Comparison of ENCODE assay signal across 21 cellular contexts in genomic region chr15:43941071-43941470, GRCh38.
DNase-seq lines count a peak whose midpoint lies in the region; ATAC-seq, FAIRE-seq and TF ChIP-seq lines count a peak whose summit lies in the region.
"Had no signal": no experiment of that assay in that cellular context is flagged by ENCODE, and none has a peak within 500 bp of the region (broad histone marks: within the 10 kb centered on the region; RNA-seq: fewer than 3 reads in every experiment).

No MANE protein-coding gene starts in this region.

- H3K4me3 Mint-ChIP-seq in osteocyte (ENCODE audit: unreplicated experiment), result no peak overlapping the region
- H3K4me3 Mint-ChIP-seq: B cell; CD4-positive, CD25-positive, alpha-beta regulatory T cell; CD8-positive, alpha-beta T cell; GM23338; H9 had no signal

- TF ChIP-seq POLR2A in GM12878 (IDR thresholded peaks at IDR 0.05; ENCODE audit: low read depth, low read length), result no peak

- DNase-seq in Karpas-422 (no peak), GM12878 (ENCODE audit: low read depth, low spot score) (no peak), osteocyte (ENCODE audit: extremely low spot score, unreplicated experiment) (peak; percentile 53), substantia nigra (lab: John Stamatoyannopoulos, UW) (no peak), SKM-1 (lab: John Stamatoyannopoulos, UW; ENCODE audit: unreplicated experiment) (no peak), cortex of kidney (lab: John Stamatoyannopoulos, UW) (no peak)
- DNase-seq: Caco-2; CD4-positive, CD25-positive, alpha-beta regulatory T cell; CD8-positive, alpha-beta T cell; DMS153; DND-41; H9 had no signal

- H3K27me3 ChIP-seq in Karpas-422 (ENCODE audit: low read length) (no peaks in the 10 kb centered on the region), OCI-LY3 (ENCODE audit: low read depth, low read length) (no peaks in the 10 kb centered on the region), GM12878 (replicated peaks in 1 of 2; ENCODE audit: control insufficient read depth in 2 of 2, insufficient read depth in 2 of 2, low read length in 1 of 2) (no peaks in the 10 kb centered on the region)
- H3K27me3 ChIP-seq: BLaER1 had no signal

- H3K79me2 ChIP-seq in Karpas-422 (ENCODE audit: low read length) (no peaks in the 10 kb centered on the region), OCI-LY3 (ENCODE audit: low read length) (no peaks in the 10 kb centered on the region), GM12878 (ENCODE audit: control insufficient read depth, insufficient read depth, low read length) (no peaks in the 10 kb centered on the region)

- H3K27ac Mint-ChIP-seq in osteocyte (ENCODE audit: unreplicated experiment), result no peak overlapping the region
- H3K27ac Mint-ChIP-seq: B cell; CD4-positive, CD25-positive, alpha-beta regulatory T cell; CD8-positive, alpha-beta T cell; H9 had no signal

- TF ChIP-seq RAD21 in GM12878 (IDR thresholded peaks at IDR 0.05; ENCODE audit: insufficient read depth, low read depth, low read length), result no peak

- TF ChIP-seq CTCF in OCI-LY3 (IDR thresholded peaks at IDR 0.05; ENCODE audit: low read depth, low read length) (no peak), GM12878 (IDR thresholded peaks at IDR 0.05 in 2 of 3, conservative IDR thresholded peaks at IDR 0.05 in 1 of 3; ENCODE audit: control insufficient read depth in 2 of 3, extremely low read depth in 1 of 3, insufficient read depth in 1 of 3, low read depth in 3 of 3, low read length in 3 of 3) (no peak), osteocyte (IDR thresholded peaks at IDR 0.05) (no peak)

- intact Hi-C loops in GM12878 (cut with micrococcal nuclease; ENCODE audit: unreplicated experiment), result no loop called here

- FAIRE-seq in GM12878 (lab: Jason Lieb, UNC), result no peak
- FAIRE-seq: A204.1, G401.6 had no signal

- CTCF ChIA-PET in GM12878 (lab: Yijun Ruan, JAX), result interaction anchor here (0.6 to 2.2 kb wide), 6 partner anchors 12 to 913 kb away, joined by 3 to 20 read pairs (median 4); no protein-coding TSS in a partner anchor

- POLR2A ChIA-PET in GM12878 (lab: Charles Lee), result interaction anchor here (0.6 kb wide), 2 partner anchors 33 to 359 kb away, joined by 3 to 7 read pairs; no protein-coding TSS in a partner anchor

- H3K9me3 Mint-ChIP-seq in osteocyte (ENCODE audit: unreplicated experiment), result no peaks in the 10 kb centered on the region
- H3K9me3 Mint-ChIP-seq: CD8-positive, alpha-beta T cell; GM23338; H9 had no signal

- H3K36me3 Mint-ChIP-seq in osteocyte (ENCODE audit: unreplicated experiment), result no peaks in the 10 kb centered on the region
- H3K36me3 Mint-ChIP-seq: CD4-positive, CD25-positive, alpha-beta regulatory T cell; CD8-positive, alpha-beta T cell had no signal

- in situ Hi-C loops in GM12878 (cut with MboI), result no loop called here

- RAD21 ChIA-PET in GM12878 (lab: Charles Lee; ENCODE audit: unreplicated experiment), result interaction anchor here (1.5 kb wide), 1 partner anchor 37 kb away, joined by 5 read pairs; no protein-coding TSS in a partner anchor

- H3K4me3 ChIP-seq in Karpas-422 (ENCODE audit: low read length), result peak overlapping the region; percentile 1; the same call in 1 of the 2 replicates
- no peak overlapping the region for H3K4me3 ChIP-seq in OCI-LY3 (ENCODE audit: low read length)
- no peak overlapping the region for H3K4me3 ChIP-seq in GM12878
- H3K4me3 ChIP-seq: BLaER1, GM23338 had no signal

- H3K9me2 ChIP-seq in Karpas-422 (replicated peaks; ENCODE audit: insufficient read depth, low read length), result no peaks in the 10 kb centered on the region

- H3K4me1 Mint-ChIP-seq in osteocyte (ENCODE audit: unreplicated experiment), result no peaks in the 10 kb centered on the region
- H3K4me1 Mint-ChIP-seq: CD4-positive, CD25-positive, alpha-beta regulatory T cell had no signal

- WGBS in GM12878 (ENCODE audit: insufficient coverage, insufficient replicate concordance, low lambda C conversion rate, missing lambda C conversion rate), result 9% methylated on average over 4 of the region's 4 CpGs

- H2AFZ ChIP-seq in Karpas-422 (ENCODE audit: low read length) (no peak overlapping the region), OCI-LY3 (ENCODE audit: low read depth, low read length) (no peak overlapping the region), GM12878 (ENCODE audit: control insufficient read depth, low read depth, low read length) (no peak overlapping the region; the same call in 1 of the 2 replicates)
- H2AFZ ChIP-seq: GM23338 had no signal

- SMC1A ChIA-PET in GM12878 (lab: Charles Lee; ENCODE audit: uncharacterized antibody, unreplicated experiment), result interaction anchor here (0.6 to 1.6 kb wide), 8 partner anchors 11 to 1672 kb away, joined by 3 to 7 read pairs (median 3); no protein-coding TSS in a partner anchor

- H3K4me2 ChIP-seq in Karpas-422 (ENCODE audit: low read depth, low read length, poor library complexity, severe bottlenecking) (peak overlapping the region; percentile 62), OCI-LY3 (ENCODE audit: low read length) (peak overlapping the region; percentile 8; the same call in 1 of the 2 replicates), GM12878 (ENCODE audit: control insufficient read depth, insufficient read depth) (peak overlapping the region; percentile 55; the same call in 1 of the 2 replicates)
- H3K4me2 ChIP-seq: BLaER1, GM23338 had no signal

- no peaks in the 10 kb centered on the region for H3K9me3 ChIP-seq in Karpas-422 (ENCODE audit: low read length)
- H3K9me3 ChIP-seq in OCI-LY3 (ENCODE audit: insufficient read depth, low read length), result no peaks in the 10 kb centered on the region
- H3K9me3 ChIP-seq in GM12878 (replicated peaks; ENCODE audit: control insufficient read depth, insufficient read depth, low read length), result no peaks in the 10 kb centered on the region; the same call in 2 of the 3 replicates
- H3K9me3 ChIP-seq: BLaER1, Caco-2 had no signal

- peak overlapping the region; percentile 55 for H3K27ac ChIP-seq in Karpas-422 (ENCODE audit: low read length)
- no peak overlapping the region for H3K27ac ChIP-seq in OCI-LY3 (ENCODE audit: low read length)
- no peak overlapping the region for H3K27ac ChIP-seq in GM12878 (ENCODE audit: control insufficient read depth, insufficient read depth)
- no peak overlapping the region for H3K27ac ChIP-seq in substantia nigra (ENCODE audit: low read depth, low read length, poor library complexity, severe bottlenecking)
- H3K27ac ChIP-seq: 22Rv1, BLaER1, C4-2B had no signal

- no TSS peak for BruUV-seq in GM12878 (replicated peaks; lab: Mats Ljungman, UMichigan)

- no peak for TF ChIP-seq EP300 in GM12878 (IDR thresholded peaks at IDR 0.05; ENCODE audit: borderline replicate concordance in 1 of 2, control insufficient read depth in 1 of 2, low read depth in 2 of 2, low read length in 2 of 2)

- H3K4me1 ChIP-seq in Karpas-422 (ENCODE audit: low read length), result peaks cover 41% of the 10 kb centered on the region
- peaks cover 29% of the 10 kb centered on the region for H3K4me1 ChIP-seq in OCI-LY3 (ENCODE audit: low read length)
- H3K4me1 ChIP-seq in GM12878 (ENCODE audit: control insufficient read depth, insufficient read depth, low read length), result peaks cover 21% of the 10 kb centered on the region
- H3K4me1 ChIP-seq: BLaER1, Caco-2 had no signal

- no peaks in the 10 kb centered on the region for H3K36me3 ChIP-seq in Karpas-422 (ENCODE audit: insufficient read depth, low read length)
- H3K36me3 ChIP-seq in OCI-LY3 (replicated peaks; ENCODE audit: low read depth, low read length), result no peaks in the 10 kb centered on the region
- no peaks in the 10 kb centered on the region for H3K36me3 ChIP-seq in GM12878 (ENCODE audit: control insufficient read depth in 2 of 2, insufficient read depth in 2 of 2, low read length in 1 of 2)
- H3K36me3 ChIP-seq: BLaER1 had no signal

- H3K9ac ChIP-seq in Karpas-422 (ENCODE audit: low read length), result peak overlapping the region; percentile 9; the same call in 1 of the 2 replicates
- H3K9ac ChIP-seq in OCI-LY3 (ENCODE audit: low read length), result no peak overlapping the region
- no peak overlapping the region for H3K9ac ChIP-seq in GM12878 (ENCODE audit: control insufficient read depth, insufficient read depth, low read length)
- H3K9ac ChIP-seq: BLaER1 had no signal

- ATAC-seq in GM12878, result peak; percentile 29; the same call in 2 of the 3 replicates
- ATAC-seq: CD8-positive, alpha-beta T cell; HCT116 had no signal

- H4K20me1 ChIP-seq in Karpas-422 (ENCODE audit: insufficient read depth, low read depth, low read length), result no peaks in the 10 kb centered on the region
- H4K20me1 ChIP-seq in OCI-LY3 (ENCODE audit: insufficient read depth, low read length), result no peaks in the 10 kb centered on the region
- H4K20me1 ChIP-seq in GM12878 (ENCODE audit: control insufficient read depth, insufficient read depth), result no peaks in the 10 kb centered on the region
- H4K20me1 ChIP-seq: BLaER1 had no signal

- peaks cover 50% of the 10 kb centered on the region for H3K27me3 Mint-ChIP-seq in osteocyte (ENCODE audit: unreplicated experiment)

TF ChIP-seq in GM12878, 131 proteins besides CTCF, POLR2A, EP300 and RAD21 (continues in another document):
- TF ChIP-seq SMAD5 (IDR thresholded peaks at IDR 0.05; ENCODE audit: low read depth) (no peak), USF1 (IDR thresholded peaks at IDR 0.05; ENCODE audit: borderline replicate concordance, extremely low read length, insufficient read depth, low read depth, low read length) (no peak), NFYA (IDR thresholded peaks at IDR 0.05; ENCODE audit: borderline replicate concordance, low read depth, low read length) (no peak), EGR1 (IDR thresholded peaks at IDR 0.05; ENCODE audit: borderline replicate concordance in 1 of 2, low read depth in 2 of 2, low read length in 2 of 2) (no peak), JUNB (IDR thresholded peaks at IDR 0.05) (no peak), CHD2 (IDR thresholded peaks at IDR 0.05; ENCODE audit: borderline replicate concordance, low read depth, low read length) (no peak), KLF5 (IDR thresholded peaks at IDR 0.05; ENCODE audit: partially characterized antibody) (no peak)

Comparison
In these comparisons a context has a peak if more than half of its experiments do, and no peak if none do; other contexts are left out.
1. H3K4me2 ChIP-seq: peak in every context shown above with its lines; median percentile 62 in Karpas-422; 55 in GM12878; 8 in OCI-LY3.